In the genomic region with DNA sequence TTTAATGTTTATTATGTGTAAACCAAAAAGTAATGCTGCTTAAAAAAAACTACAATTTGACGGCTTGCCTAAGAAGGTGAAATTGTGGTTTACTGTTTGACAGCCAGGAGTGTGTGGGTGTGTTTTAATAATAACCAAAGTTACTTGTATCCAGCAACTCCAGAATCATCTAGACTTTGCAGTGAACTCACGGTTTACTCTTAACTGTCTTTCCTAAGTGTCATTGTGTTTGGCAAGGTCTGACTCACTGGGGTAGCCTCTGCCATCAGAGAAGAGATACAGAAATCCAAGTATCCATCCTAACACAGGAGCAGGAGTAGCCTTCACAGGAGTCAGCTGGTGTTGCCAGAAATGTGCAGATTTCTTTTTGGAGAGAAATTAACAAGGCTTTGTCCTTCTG, we compare ENCODE assay signal across 21 cellular contexts.
DNase-seq lines count a peak whose midpoint lies in the region; ATAC-seq and TF ChIP-seq lines count a peak whose summit lies in the region.
"Had no signal": no experiment of that assay in that cellular context is flagged by ENCODE, and none has a peak within 500 bp of the region (broad histone marks: within the 10 kb centered on the region; RNA-seq: fewer than 3 reads in every experiment).

No MANE protein-coding gene starts in this region.

- no peaks in the 10 kb centered on the region for H3K79me2 ChIP-seq in PC-3 (ENCODE audit: low read length)
- no peaks in the 10 kb centered on the region for H3K79me2 ChIP-seq in mammary epithelial cell (ENCODE audit: insufficient read depth, low read length)

- H4K20me1 ChIP-seq in PC-3 (ENCODE audit: low read length) (no peaks in the 10 kb centered on the region), mammary epithelial cell (ENCODE audit: insufficient read depth, low read length) (no peaks in the 10 kb centered on the region)

- H3K4me2 ChIP-seq in PC-3 (ENCODE audit: low read length): no peak overlapping the region
- H3K4me2 ChIP-seq in mammary epithelial cell (ENCODE audit: insufficient read depth, low read depth, low read length): no peak overlapping the region
- H3K4me2 ChIP-seq: A549, KMS-11 had no signal

- in situ Hi-C loops in mammary epithelial cell (cut with MboI; ENCODE audit: low sequenced_read_pairs in 2 of 2): no loop called here

- H3K9me2 ChIP-seq in PC-3 (replicated peaks; ENCODE audit: low read length): no peaks in the 10 kb centered on the region

- intact Hi-C loops in PC-3 (cut with micrococcal nuclease) (no loop called here), mammary epithelial cell (cut with micrococcal nuclease) (no loop called here), spleen (cut with DNase I; ENCODE audit: low total_unique reads) (no loop called here)

- dilution Hi-C loops in mammary epithelial cell (cut with HindIII; ENCODE audit: low sequenced_read_pairs): no loop called here

- no peak overlapping the region for H3K27ac ChIP-seq in PC-3 (ENCODE audit: low read length)
- H3K27ac ChIP-seq in mammary epithelial cell (ENCODE audit: insufficient read depth, low read depth, low read length): no peak overlapping the region
- H3K27ac ChIP-seq in spleen: no peak overlapping the region
- H3K27ac ChIP-seq: A549, KMS-11, SJSA1 had no signal

- no TSS peak for BruUV-seq in PC-3 (replicated peaks; lab: Mats Ljungman, UMichigan)
- no TSS peak for BruUV-seq in mammary epithelial cell (replicated peaks; lab: Mats Ljungman, UMichigan)

- DNase-seq in HCEC 1CT (peak; percentile 55), PC-3 (peak; percentile 27), mammary epithelial cell (peak; percentile 27), glomerular visceral epithelial cell (ENCODE audit: extremely low spot score) (peak; percentile 16), NCI-H2107 (lab: John Stamatoyannopoulos, UW) (no peak), NCI-H1048 (lab: John Stamatoyannopoulos, UW) (no peak), OCI-M2 (lab: John Stamatoyannopoulos, UW; ENCODE audit: unreplicated experiment) (no peak), spleen (no peak)
- DNase-seq: DMS53, EL, GF-D8, NCI-H1417, NCI-H1930, NCI-H345, NCI-H524, NCI-H82 had no signal

- 43% methylated on average over 2 of the region's 2 CpGs for WGBS in mammary epithelial cell (ENCODE audit: low coverage, missing lambda C conversion rate)
- WGBS in spleen, 5 donors: 63 to 77% (median 68%) methylated on average over 2 of the region's 2 CpGs

- H3K9me3 ChIP-seq in PC-3 (ENCODE audit: low read length): no peaks in the 10 kb centered on the region
- no peaks in the 10 kb centered on the region for H3K9me3 ChIP-seq in mammary epithelial cell (replicated peaks; ENCODE audit: insufficient read depth, low read length)
- H3K9me3 ChIP-seq in spleen: peaks cover 0 to 2% (median under 1%) of the 10 kb centered on the region in 8 donors
- H3K9me3 ChIP-seq: A549, HAP-1, SJSA1 had no signal

- no peak; the same call in 1 of the 2 replicates for ATAC-seq in PC-3
- ATAC-seq: A549, Right ventricle myocardium inferior had no signal

- no peak overlapping the region for H2AFZ ChIP-seq in PC-3 (ENCODE audit: low read length)
- H2AFZ ChIP-seq in mammary epithelial cell (ENCODE audit: low read depth, low read length): no peak overlapping the region

- CTCF ChIA-PET in PC-3 (lab: Charles Lee): no interaction called here
- CTCF ChIA-PET in mammary epithelial cell (lab: Charles Lee; ENCODE audit: low non-redundant PET): no interaction called here

- TF ChIP-seq POLR2A in spleen (IDR thresholded peaks at IDR 0.05): no peak

- H3F3A ChIP-seq in PC-3 (ENCODE audit: low read length, unreplicated experiment): no peaks in the 10 kb centered on the region

- H3K4me3 ChIP-seq in PC-3 (ENCODE audit: low read length) (no peak overlapping the region), mammary epithelial cell (replicated peaks in 1 of 3; ENCODE audit: insufficient read depth in 1 of 3, low read depth in 2 of 3, low read length in 3 of 3) (no peak overlapping the region), spleen (no peak overlapping the region)
- H3K4me3 ChIP-seq: A549, HAP-1, SJSA1 had no signal

- no peak for TF ChIP-seq CTCF in PC-3 (conservative IDR thresholded peaks at IDR 0.05; ENCODE audit: low read depth, low read length)
- no peak for TF ChIP-seq CTCF in mammary epithelial cell (conservative IDR thresholded peaks at IDR 0.05 in 1 of 2, IDR thresholded peaks at IDR 0.05 in 1 of 2; ENCODE audit: extremely low read depth in 1 of 2, insufficient read depth in 1 of 2, low read depth in 1 of 2, low read length in 2 of 2)
- TF ChIP-seq CTCF in spleen (IDR thresholded peaks at IDR 0.05 in 8 of 11, conservative IDR thresholded peaks at IDR 0.05 in 3 of 11): no peak

- H3K27me3 ChIP-seq in PC-3 (ENCODE audit: low read length): no peaks in the 10 kb centered on the region
- H3K27me3 ChIP-seq in mammary epithelial cell (ENCODE audit: insufficient read depth, low read length): no peaks in the 10 kb centered on the region
- no peaks in the 10 kb centered on the region for H3K27me3 ChIP-seq in spleen (replicated peaks in 1 of 7)
- H3K27me3 ChIP-seq: SJSA1 had no signal

- POLR2A ChIA-PET in PC-3 (lab: Charles Lee; ENCODE audit: unreplicated experiment): no interaction called here

- H3K4me1 ChIP-seq in PC-3 (ENCODE audit: insufficient read depth, low read length) (peaks cover 3% of the 10 kb centered on the region; the same call in 1 of the 2 replicates), mammary epithelial cell (ENCODE audit: insufficient read depth, low read length) (no peaks in the 10 kb centered on the region), spleen (no peaks in the 10 kb centered on the region)
- H3K4me1 ChIP-seq: A549, HAP-1, SJSA1 had no signal

- no peak overlapping the region for H3K9ac ChIP-seq in PC-3 (ENCODE audit: low read length)
- no peak overlapping the region for H3K9ac ChIP-seq in mammary epithelial cell (ENCODE audit: insufficient read depth, low read length)
- H3K9ac ChIP-seq: KMS-11 had no signal

- no peaks in the 10 kb centered on the region for H3K36me3 ChIP-seq in PC-3 (ENCODE audit: low read depth, low read length)
- no peaks in the 10 kb centered on the region for H3K36me3 ChIP-seq in mammary epithelial cell (ENCODE audit: insufficient read depth, low read length)
- no peaks in the 10 kb centered on the region for H3K36me3 ChIP-seq in spleen
- H3K36me3 ChIP-seq: HAP-1, SJSA1 had no signal

Comparison
In these comparisons a context has a peak if more than half of its experiments do, and no peak if none do; other contexts are left out.
1. DNase-seq: peak in HCEC 1CT (single experiment), PC-3 (single experiment), mammary epithelial cell (single experiment) and glomerular visceral epithelial cell (single experiment); none in NCI-H2107 (single experiment), NCI-H1048 (single experiment), OCI-M2 (single experiment) and spleen (single experiment).